29 cellular contexts compared by ENCODE assay signal in the genomic region with DNA sequence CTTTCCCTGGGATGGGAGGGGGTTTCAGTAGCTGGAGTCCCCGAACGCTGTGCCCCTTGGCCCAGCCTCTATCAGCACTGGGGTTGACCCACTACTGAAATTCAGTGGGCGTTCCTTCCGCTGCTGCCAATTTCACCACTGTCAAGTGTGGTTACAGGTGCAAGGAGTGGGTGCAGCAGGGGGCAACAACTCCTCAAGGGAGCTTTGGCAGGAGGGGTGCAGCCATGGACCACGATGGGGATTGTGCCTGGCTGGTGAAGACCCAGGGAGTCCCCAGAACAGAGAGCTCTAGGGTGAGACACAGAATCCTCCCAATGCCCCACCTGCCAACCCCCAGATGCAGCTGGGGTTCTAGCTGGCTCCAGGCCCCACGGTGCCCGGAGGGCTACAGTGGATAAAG.
"Had no signal": no experiment of that assay in that cellular context is flagged by ENCODE, and none has a peak within 500 bp of the region (broad histone marks: within the 10 kb centered on the region; RNA-seq: fewer than 3 reads in every experiment).

No MANE protein-coding gene starts in this region.

- H3K4me2 ChIP-seq: PC-9 had no signal

- H3K9me3 ChIP-seq: SJCRH30 had no signal

- ATAC-seq: Panc1, Right ventricle myocardium inferior, SK-N-SH treated with all-trans-retinoic acid at 6 μM for 48 hours had no signal

- H3K36me3 ChIP-seq: SJCRH30 had no signal

- H3K27ac ChIP-seq: PC-9, RWPE1, SJCRH30, SK-N-MC had no signal

- H3K4me3 ChIP-seq: PC-9, SJCRH30, SK-N-MC had no signal

- DNase-seq: Kasumi-1, KG1, MM.1S, MV-4-11, NCI-H1092, NCI-H1105, NCI-H1417 treated with DMSO at 0.1 percent for 48 hours, NCI-H1436 treated with DMSO at 0.1 percent for 48 hours, NCI-H1694 treated with DMSO at 0.1 percent for 48 hours, NCI-H187 treated with DMSO at 0.1 percent for 48 hours, NCI-H2029, NCI-H2081, NCI-H2171 treated with DMSO at 0.1 percent for 48 hours, NCI-H2227 treated with DMSO at 0.1 percent for 48 hours, NCI-H345, NCI-H446, NCI-H510A treated with DMSO at 0.1 percent for 48 hours, NCI-H524 treated with DMSO at 0.1 percent for 48 hours, NCI-H526 treated with DMSO at 0.1 percent for 48 hours, NCI-H82, PC-9, SHP77, SIG-M5, SJCRH30 had no signal

- H2AFZ ChIP-seq: PC-9 had no signal
